In genomic region chr21:46124926-46125845, GRCh38 we compare ENCODE assay signal across 14 cellular contexts. TPM values are rescaled to one million over a fixed set of nuclear protein-coding genes. Genes with fewer than 3 reads are reported as not detected.
DNase-seq lines count a peak whose midpoint lies in the region; ATAC-seq and TF ChIP-seq lines count a peak whose summit lies in the region.
"Had no signal": no experiment of that assay in that cellular context is flagged by ENCODE, and none has a peak within 500 bp of the region (broad histone marks: within the 10 kb centered on the region; RNA-seq: fewer than 3 reads in every experiment).

No MANE protein-coding gene starts in this region.

- intact Hi-C loops in Right ventricle myocardium superior (cut with DNase I) = no loop called here
- intact Hi-C loops in left ventricle myocardium inferior (cut with micrococcal nuclease) = no loop called here
- intact Hi-C loops in dorsolateral prefrontal cortex (cut with DNase I) = no loop called here
- intact Hi-C loops in vagina (cut with DNase I) = no loop called here

- TF ChIP-seq CTCF in left ventricle myocardium inferior (IDR thresholded peaks at IDR 0.05; ENCODE audit: borderline replicate concordance) (no peak), dorsolateral prefrontal cortex (IDR thresholded peaks at IDR 0.05 in 54 of 56, conservative IDR thresholded peaks at IDR 0.05 in 2 of 56; ENCODE audit: low read depth in 1 of 56, partially characterized antibody in 56 of 56) (no peak), mesothelial cell of epicardium (IDR thresholded peaks at IDR 0.05; ENCODE audit: unreplicated experiment) (no peak), upper lobe of left lung (IDR thresholded peaks at IDR 0.05) (no peak), vagina (IDR thresholded peaks at IDR 0.05) (no peak)

- TF ChIP-seq EP300 in upper lobe of left lung (IDR thresholded peaks at IDR 0.05) = no peak

- H3K27me3 ChIP-seq in left ventricle myocardium inferior (ENCODE audit: low read depth) (no peaks in the 10 kb centered on the region), dorsolateral prefrontal cortex (no peaks in the 10 kb centered on the region), upper lobe of left lung (no peaks in the 10 kb centered on the region), vagina (no peaks in the 10 kb centered on the region)
- H3K27me3 ChIP-seq: SJCRH30 had no signal

- no peak overlapping the region for H3K4me3 Mint-ChIP-seq in mesothelial cell of epicardium

- peak; percentile 50 for DNase-seq in Right ventricle myocardium superior
- no peak for DNase-seq in left ventricle myocardium inferior
- DNase-seq in dorsolateral prefrontal cortex = peak in 7 of 10 donors; percentile 1 to 35 (median 23)
- peak; percentile 12 to 37 for DNase-seq in mesothelial cell of epicardium (ENCODE audit: low spot score in 2 of 2, unreplicated experiment in 2 of 2)
- peak; percentile 18 to 82 for DNase-seq in upper lobe of left lung
- no peak for DNase-seq in vagina (ENCODE audit: extremely low spot score in 2 of 2)
- DNase-seq: DND-41; erythroblast; NCI-H2081; stimulated activated naive CD4-positive, alpha-beta T cell had no signal

- H3K4me1 ChIP-seq in left ventricle myocardium inferior (peaks cover 22% of the 10 kb centered on the region), upper lobe of left lung (no peaks in the 10 kb centered on the region), vagina (no peaks in the 10 kb centered on the region)
- H3K4me1 ChIP-seq: SJCRH30 had no signal

- peaks cover 14% of the 10 kb centered on the region for H3K4me1 Mint-ChIP-seq in mesothelial cell of epicardium

- TF ChIP-seq POLR2A in upper lobe of left lung (IDR thresholded peaks at IDR 0.05) (no peak), vagina (IDR thresholded peaks at IDR 0.05) (no peak)

- H3K4me3 ChIP-seq in left ventricle myocardium inferior (no peak overlapping the region), dorsolateral prefrontal cortex (no peak overlapping the region), upper lobe of left lung (no peak overlapping the region), vagina (no peak overlapping the region)
- H3K4me3 ChIP-seq: SJCRH30 had no signal

- H3K9me3 Mint-ChIP-seq in mesothelial cell of epicardium = no peaks in the 10 kb centered on the region

- peaks cover 11% of the 10 kb centered on the region for H3K36me3 Mint-ChIP-seq in mesothelial cell of epicardium

- no peak overlapping the region for H3K27ac ChIP-seq in left ventricle myocardium inferior (replicated peaks)
- no peak overlapping the region for H3K27ac ChIP-seq in dorsolateral prefrontal cortex
- H3K27ac ChIP-seq in upper lobe of left lung = no peak overlapping the region
- no peak overlapping the region for H3K27ac ChIP-seq in vagina
- H3K27ac ChIP-seq: SJCRH30 had no signal

- H3K27ac Mint-ChIP-seq in mesothelial cell of epicardium = peak overlapping the region; percentile 47

- ATAC-seq in Right ventricle myocardium superior (ENCODE audit: poor library complexity) (no peak), upper lobe of left lung (ENCODE audit: low FRiP score in 2 of 2) (no peak), HG03097 (IDR thresholded peaks at IDR 0.05; ENCODE audit: low FRiP score, unreplicated experiment) (no peak), GM21717 (IDR thresholded peaks at IDR 0.05; ENCODE audit: unreplicated experiment) (no peak)

- 85 to 91% methylated on average over 29 to 37 of the region's 49 CpGs for WGBS in upper lobe of left lung, 2 donors

- peaks cover 61% of the 10 kb centered on the region for H3K36me3 ChIP-seq in left ventricle myocardium inferior
- H3K36me3 ChIP-seq in upper lobe of left lung = peaks cover 0 to 66% (median 30%) of the 10 kb centered on the region in 4 donors
- H3K36me3 ChIP-seq in vagina = peaks cover 0 to 60% of the 10 kb centered on the region in 2 donors
- H3K36me3 ChIP-seq: SJCRH30 had no signal

- no peaks in the 10 kb centered on the region for H3K27me3 Mint-ChIP-seq in mesothelial cell of epicardium (ENCODE audit: low read depth)

- H3K9me3 ChIP-seq in left ventricle myocardium inferior (replicated peaks) (no peaks in the 10 kb centered on the region), upper lobe of left lung (no peaks in the 10 kb centered on the region), vagina (no peaks in the 10 kb centered on the region)
- H3K9me3 ChIP-seq: SJCRH30 had no signal

RNA-seq across cellular contexts. Expression of gene COL6A2, which starts 27.3 kb away (rescaled TPM):
- total RNA-seq in Right ventricle myocardium superior (191 TPM), left ventricle myocardium inferior (157 TPM), dorsolateral prefrontal cortex (10 to 100 TPM in 83 of 120 experiments, 1 to 10 TPM in 37; 4.3 to 57.2 (median 12.6) TPM), mesothelial cell of epicardium (846 to 986 TPM (median 933 TPM) in 3 replicates), upper lobe of left lung (100 to 1,000 TPM; 105 to 522 (median 304) TPM), vagina (535 TPM)

RNA-seq across cellular contexts. Expression of gene FTCD, which starts 30.2 kb away (rescaled TPM):
- total RNA-seq in Right ventricle myocardium superior (1.9 TPM), left ventricle myocardium inferior (2.2 TPM), dorsolateral prefrontal cortex (10 to 100 TPM in 104 of 120 experiments, 1 to 10 TPM in 16; 4.0 to 48.0 (median 20.5) TPM), mesothelial cell of epicardium (8.8 to 12.5 TPM (median 9.6 TPM) in 3 replicates), upper lobe of left lung (under 1 TPM in 2 of 6 donors, not detected in 4; 0.69 to 0.98 TPM), vagina (not detected)
- total RNA-seq: bronchial epithelial cell, SJCRH30 had no signal

RNA-seq across cellular contexts. Expression of gene SPATC1L, which starts 59.1 kb away (rescaled TPM):
- total RNA-seq in Right ventricle myocardium superior (6.3 TPM), left ventricle myocardium inferior (7.0 TPM), dorsolateral prefrontal cortex (10 to 100 TPM in 116 of 120 experiments, 1 to 10 TPM in 4; 4.3 to 38.8 (median 21.8) TPM), mesothelial cell of epicardium (27.5 to 28.1 TPM (median 27.6 TPM) in 3 replicates), upper lobe of left lung (10 to 100 TPM in 3 of 6 donors, 1 to 10 TPM in 2, under 1 TPM in 1; 0.91 to 22.0 (median 7.2) TPM), vagina (5.2 TPM)

Comparison
In these comparisons a context has a peak if more than half of its experiments do, and no peak if none do; other contexts are left out.
1. DNase-seq: peak in Right ventricle myocardium superior (single experiment), dorsolateral prefrontal cortex (7 of 10), mesothelial cell of epicardium (2 of 2) and upper lobe of left lung (2 of 2); none in left ventricle myocardium inferior (single experiment) and vagina (0 of 2).